8 cellular contexts compared by ENCODE assay signal in genomic region chr2:109129921-109130725, GRCh38. TPM values are rescaled to one million over a fixed set of nuclear protein-coding genes. Genes with fewer than 3 reads are reported as not detected.
A peak's percentile ranks its signal among the peaks of the same experiment; 100 is the strongest.
DNase-seq lines count a peak whose midpoint lies in the region; ATAC-seq and TF ChIP-seq lines count a peak whose summit lies in the region.

No MANE protein-coding gene starts in this region.

- no peaks in the 10 kb centered on the region for H3K36me3 ChIP-seq in right atrium auricular region

- peaks cover 0 to 28% of the 10 kb centered on the region in 2 donors for H3K4me1 ChIP-seq in right atrium auricular region

- no peak for ATAC-seq in HG03025 (IDR thresholded peaks at IDR 0.05; ENCODE audit: low FRiP score, unreplicated experiment)

- no peak for TF ChIP-seq CTCF in GM13977 (IDR thresholded peaks at IDR 0.05; ENCODE audit: extremely low read depth, insufficient read depth, missing control alignments)
- no peak for TF ChIP-seq CTCF in right atrium auricular region (IDR thresholded peaks at IDR 0.05)

- H3K27ac ChIP-seq in right atrium auricular region: peak overlapping the region; percentile 14 to 35

- H3K9me3 ChIP-seq in right atrium auricular region: no peaks in the 10 kb centered on the region

- in situ Hi-C loops in GM13977 (cut with MboI; ENCODE audit: low pct_unique_long_range_greater_than_20kb, low sequenced_read_pairs, unreplicated experiment): loop anchor here (10.0 kb wide), 1 partner anchor 375 kb away; no protein-coding TSS in a partner anchor

- H3K27me3 ChIP-seq in right atrium auricular region: no peaks in the 10 kb centered on the region

- peak; percentile 43 for DNase-seq in GM13977 (ENCODE audit: low spot score)
- DNase-seq in activated CD8-positive, alpha-beta memory T cell treated with anti-CD3 and anti-CD28 coated beads for 24 hours: peak; percentile 65
- no peak for DNase-seq in right atrium auricular region (ENCODE audit: low spot score)
- no peak for DNase-seq in skeletal muscle cell (ENCODE audit: low read depth)
- DNase-seq in epidermal melanocyte (ENCODE audit: insufficient read length, low spot score): no peak
- no peak for DNase-seq in GF-D8 (lab: John Stamatoyannopoulos, UW)
- no peak for DNase-seq in NOMO-1 treated with dmso at 0.1 percent for 144 hours (lab: John Stamatoyannopoulos, UW; ENCODE audit: unreplicated experiment)

- H3K4me3 ChIP-seq in right atrium auricular region (peak overlapping the region; percentile 52 to 69), skeletal muscle cell (ENCODE audit: low read depth, low read length) (peak overlapping the region; percentile 81)

RNA-seq across cellular contexts. Expression of gene SH3RF3, which starts 1.1 kb away (rescaled TPM):
- total RNA-seq in right atrium auricular region: 1 to 10 TPM; 8.0 to 8.8 TPM

Comparison
In these comparisons a context has a peak if more than half of its experiments do, and no peak if none do; other contexts are left out.
1. DNase-seq: peak in GM13977 (single experiment) and activated CD8-positive, alpha-beta memory T cell treated with anti-CD3 and anti-CD28 coated beads for 24 hours (single experiment); none in right atrium auricular region (single experiment), skeletal muscle cell (single experiment), epidermal melanocyte (single experiment), GF-D8 (single experiment) and NOMO-1 treated with dmso at 0.1 percent for 144 hours (single experiment).